Comparison of ENCODE assay signal across 21 cellular contexts in genomic region chr17:55453836-55454557, GRCh38. TPM values are rescaled to one million over a fixed set of nuclear protein-coding genes. Genes with fewer than 3 reads are reported as not detected.
DNase-seq lines count a peak whose midpoint lies in the region; ATAC-seq and TF ChIP-seq lines count a peak whose summit lies in the region.
"Had no signal": no experiment of that assay in that cellular context is flagged by ENCODE, and none has a peak within 500 bp of the region (broad histone marks: within the 10 kb centered on the region; RNA-seq: fewer than 3 reads in every experiment).

No MANE protein-coding gene starts in this region.

- H3K4me1 ChIP-seq in HUES64 (ENCODE audit: insufficient read depth, low read length): peaks cover 17% of the 10 kb centered on the region
- peaks cover 64% of the 10 kb centered on the region for H3K4me1 ChIP-seq in adipocyte (ENCODE audit: control insufficient read depth, insufficient read depth, low read length)
- peaks cover 0 to 32% (median 8%) of the 10 kb centered on the region in 4 donors for H3K4me1 ChIP-seq in right lobe of liver
- peaks cover 72% of the 10 kb centered on the region for H3K4me1 ChIP-seq in skeletal muscle satellite cell (ENCODE audit: control insufficient read depth, insufficient read depth, low read length)
- H3K4me1 ChIP-seq in CD4-positive, alpha-beta memory T cell (ENCODE audit: insufficient read depth, low read length): no peaks in the 10 kb centered on the region
- H3K4me1 ChIP-seq: ascending aorta had no signal

- no peak for DNase-seq in adipocyte (ENCODE audit: low read depth)
- DNase-seq in right lobe of liver: no peak
- no peak for DNase-seq in COLO668 (lab: John Stamatoyannopoulos, UW; ENCODE audit: unreplicated experiment)
- no peak for DNase-seq in NCI-H1092 treated with DMSO at 0.1 percent for 48 hours (lab: John Stamatoyannopoulos, UW)
- no peak for DNase-seq in CD4-positive, alpha-beta memory T cell
- DNase-seq: activated CD8-positive, alpha-beta memory T cell treated with anti-CD3 and anti-CD28 coated beads for 24 hours; AML-193; DMS 273 treated with DMSO at 0.1 percent for 48 hours; immature natural killer cell; mammary epithelial cell; NCI-H524 treated with DMSO at 0.1 percent for 48 hours; right cardiac atrium; stimulated activated CD4-positive, alpha-beta T cell treated with anti-CD3 and anti-CD28 coated beads, Interleukin-4, amount 100 ng/mL, for 1 hour had no signal

- 25% methylated on average over 3 of the region's 6 CpGs for WGBS in HUES64
- WGBS in right lobe of liver (ENCODE audit: insufficient coverage, low coverage, low lambda C conversion rate, missing lambda C conversion rate): 31% methylated on average over 6 of the region's 6 CpGs

- intact Hi-C loops in right lobe of liver (cut with DNase I): no loop called here
- intact Hi-C loops in CD4-positive, alpha-beta memory T cell (cut with micrococcal nuclease): no loop called here

- peak overlapping the region; percentile 20; the same call in 1 of the 2 replicates for H3K27ac ChIP-seq in HUES64 (ENCODE audit: low read depth, low read length)
- peak overlapping the region in 2 of 3 donors; percentile 20 to 92 for H3K27ac ChIP-seq in right lobe of liver
- no peak overlapping the region for H3K27ac ChIP-seq in CD4-positive, alpha-beta memory T cell (ENCODE audit: low read depth, low read length)
- H3K27ac ChIP-seq: ascending aorta, suprapubic skin had no signal

- CTCF ChIA-PET in CD4-positive, alpha-beta memory T cell (lab: Charles Lee; ENCODE audit: partially characterized antibody): no interaction called here

- H3K27me3 Mint-ChIP-seq in CD4-positive, alpha-beta memory T cell: peaks cover 7 to 9% of the 10 kb centered on the region in 2 donors

- no peak for TF ChIP-seq POLR2A in right lobe of liver (IDR thresholded peaks at IDR 0.05)

- H3K9me3 ChIP-seq in HUES64 (ENCODE audit: insufficient read depth, low read depth, low read length): no peaks in the 10 kb centered on the region
- H3K9me3 ChIP-seq in adipocyte (ENCODE audit: control insufficient read depth, low read length): no peaks in the 10 kb centered on the region
- no peaks in the 10 kb centered on the region for H3K9me3 ChIP-seq in right lobe of liver
- H3K9me3 ChIP-seq in skeletal muscle satellite cell (replicated peaks; ENCODE audit: low read length): no peaks in the 10 kb centered on the region
- no peaks in the 10 kb centered on the region for H3K9me3 ChIP-seq in CD4-positive, alpha-beta memory T cell (ENCODE audit: control insufficient read depth in 1 of 2, low read length in 2 of 2)
- H3K9me3 ChIP-seq: ascending aorta, suprapubic skin had no signal

- ATAC-seq in right lobe of liver: peak in 3 of 4 donors; percentile 8 to 20 (median 8)
- ATAC-seq in GM19455 (IDR thresholded peaks at IDR 0.05; ENCODE audit: unreplicated experiment): no peak

- POLR2A ChIA-PET in CD4-positive, alpha-beta memory T cell (lab: Charles Lee; ENCODE audit: partially characterized antibody): no interaction called here

- no peak overlapping the region for H3K4me3 Mint-ChIP-seq in CD4-positive, alpha-beta memory T cell
- H3K4me3 Mint-ChIP-seq: IgD-negative memory B cell, immature natural killer cell had no signal

- TF ChIP-seq CTCF in right lobe of liver (IDR thresholded peaks at IDR 0.05): no peak

- no peak overlapping the region for H3K27ac Mint-ChIP-seq in CD4-positive, alpha-beta memory T cell
- H3K27ac Mint-ChIP-seq: IgD-negative memory B cell, immature natural killer cell had no signal

- peaks cover 0 to 2% (median 0%) of the 10 kb centered on the region in 4 donors for H3K4me1 Mint-ChIP-seq in CD4-positive, alpha-beta memory T cell
- H3K4me1 Mint-ChIP-seq: immature natural killer cell had no signal

- H3K4me2 ChIP-seq in skeletal muscle satellite cell (ENCODE audit: low read length): peak overlapping the region; percentile 12

- H3K9ac ChIP-seq in HUES64 (ENCODE audit: low read depth, low read length) (no peak overlapping the region), adipocyte (ENCODE audit: low read length) (peak overlapping the region; percentile 71), skeletal muscle satellite cell (ENCODE audit: low read depth, low read length) (no peak overlapping the region)

- H3K27me3 ChIP-seq in HUES64 (ENCODE audit: insufficient read depth, low read length) (no peaks in the 10 kb centered on the region), adipocyte (replicated peaks; ENCODE audit: control insufficient read depth, insufficient read depth, low read length) (no peaks in the 10 kb centered on the region), right lobe of liver (no peaks in the 10 kb centered on the region), skeletal muscle satellite cell (ENCODE audit: control insufficient read depth, insufficient read depth, low read length) (no peaks in the 10 kb centered on the region)
- no peaks in the 10 kb centered on the region for H3K27me3 ChIP-seq in CD4-positive, alpha-beta memory T cell (ENCODE audit: insufficient read depth, low read length)
- H3K27me3 ChIP-seq: ascending aorta had no signal

- H3K36me3 ChIP-seq in HUES64 (ENCODE audit: insufficient read depth, low read length) (no peaks in the 10 kb centered on the region), adipocyte (ENCODE audit: control insufficient read depth, insufficient read depth, low read length, severe bottlenecking) (no peaks in the 10 kb centered on the region), right lobe of liver (no peaks in the 10 kb centered on the region), skeletal muscle satellite cell (ENCODE audit: insufficient read depth, low read length) (no peaks in the 10 kb centered on the region)
- H3K36me3 ChIP-seq in CD4-positive, alpha-beta memory T cell (ENCODE audit: insufficient read depth, low read length): no peaks in the 10 kb centered on the region
- H3K36me3 ChIP-seq: ascending aorta, suprapubic skin had no signal

- H3K36me3 Mint-ChIP-seq in CD4-positive, alpha-beta memory T cell: no peaks in the 10 kb centered on the region
- H3K36me3 Mint-ChIP-seq: IgD-negative memory B cell, immature natural killer cell had no signal

- peaks cover 0 to 3% (median 0%) of the 10 kb centered on the region in 8 donors for H3K9me3 Mint-ChIP-seq in CD4-positive, alpha-beta memory T cell
- H3K9me3 Mint-ChIP-seq: IgD-negative memory B cell, immature natural killer cell had no signal

- H3K4me3 ChIP-seq in HUES64 (ENCODE audit: low read length): no peak overlapping the region
- peak overlapping the region; percentile 32 for H3K4me3 ChIP-seq in adipocyte (ENCODE audit: low read length)
- H3K4me3 ChIP-seq in right lobe of liver: no peak overlapping the region
- no peak overlapping the region for H3K4me3 ChIP-seq in skeletal muscle satellite cell (ENCODE audit: low read length)
- no peak overlapping the region for H3K4me3 ChIP-seq in CD4-positive, alpha-beta memory T cell (ENCODE audit: low read length in 2 of 2)
- H3K4me3 ChIP-seq: ascending aorta, suprapubic skin had no signal

RNA-seq across cellular contexts. Expression of gene MMD, which starts 32.4 kb away (rescaled TPM):
- 25.1 TPM for polyA plus RNA-seq in HUES64 (2013, experiment 1 of 2)
- polyA plus RNA-seq in HUES64 (2013, experiment 2 of 2): 34.4 TPM
- 10 to 100 TPM in 4 of 6 experiments, 1 to 10 TPM in 2; 2.8 to 17.2 (median 12.4) TPM for total RNA-seq in right lobe of liver
- total RNA-seq in skeletal muscle satellite cell (2012; rRNA removed): 86.3 and 96.6 TPM in 2 replicates
- total RNA-seq in CD4-positive, alpha-beta memory T cell: 1 to 10 TPM; 4.2 to 9.2 TPM
- polyA plus RNA-seq in CD4-positive, alpha-beta memory T cell: 10 to 100 TPM in 1 of 2 donors, 1 to 10 TPM in 1; 9.1 to 20.0 TPM

RNA-seq across cellular contexts. Expression of gene SMIM36, which starts 57.3 kb away (rescaled TPM):
- polyA plus RNA-seq in HUES64 (2013, experiment 1 of 2): not detected
- not detected for polyA plus RNA-seq in HUES64 (2013, experiment 2 of 2)
- not detected for total RNA-seq in right lobe of liver
- total RNA-seq in skeletal muscle satellite cell (2012; rRNA removed): not detected in 2 replicates
- total RNA-seq in CD4-positive, alpha-beta memory T cell: not detected
- not detected for polyA plus RNA-seq in CD4-positive, alpha-beta memory T cell
- total RNA-seq: ascending aorta, chondrocyte, epithelial cell of proximal tubule, mammary epithelial cell, right cardiac atrium, suprapubic skin had no signal
- polyA plus RNA-seq: IgD-negative memory B cell, immature natural killer cell, mammary epithelial cell, right cardiac atrium had no signal
